Comparison of ENCODE assay signal across 9 cellular contexts in the genomic region with DNA sequence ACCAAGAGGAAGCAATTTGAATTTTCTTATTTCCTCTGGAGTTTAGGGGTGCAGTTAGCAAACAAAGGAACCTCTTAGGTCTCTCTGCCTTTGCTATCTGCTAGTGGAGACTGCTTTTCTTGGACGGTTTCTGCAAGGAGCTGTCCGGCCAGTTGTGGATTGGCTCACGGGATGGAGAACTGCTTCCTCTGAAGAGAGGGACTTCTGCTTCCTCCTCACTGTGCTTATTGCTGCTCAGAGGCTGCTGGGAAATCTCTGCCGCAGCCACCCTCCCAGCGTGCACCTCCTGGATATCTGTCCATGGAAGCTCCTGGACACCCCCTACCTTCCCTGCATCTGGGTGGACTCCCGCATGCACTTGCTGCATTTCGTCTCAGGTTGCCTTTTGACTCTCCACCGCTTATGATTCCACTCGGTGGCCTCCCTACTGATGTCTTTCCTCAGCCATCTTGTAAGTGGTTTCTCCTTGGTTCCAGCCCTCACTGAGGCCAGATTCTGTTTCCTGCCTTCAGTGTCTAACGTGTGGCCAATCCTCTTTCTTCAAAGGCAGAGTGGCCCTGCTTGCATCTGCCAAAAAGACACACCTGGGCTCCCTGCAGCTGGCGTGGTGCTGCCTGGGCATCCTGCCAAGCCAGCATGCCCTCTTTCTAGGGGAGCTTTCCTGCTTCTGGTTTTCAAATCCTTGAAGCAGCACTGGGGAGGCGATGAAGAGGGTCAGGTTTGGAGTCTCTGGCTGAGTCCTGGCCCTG.
DNase-seq lines count a peak whose midpoint lies in the region; ATAC-seq lines count a peak whose summit lies in the region.
"Had no signal": no experiment of that assay in that cellular context is flagged by ENCODE, and none has a peak within 500 bp of the region (broad histone marks: within the 10 kb centered on the region; RNA-seq: fewer than 3 reads in every experiment).

No MANE protein-coding gene starts in this region.

- H3K9me3 Mint-ChIP-seq in activated CD8-positive, alpha-beta memory T cell treated with anti-CD3 and anti-CD28 coated beads, Interleukin-2, amount 10 ng/mL, durations not matched to agents 7 days and 5 days (ENCODE audit: low read depth), result peaks cover 10% of the 10 kb centered on the region
- peaks cover 6% of the 10 kb centered on the region for H3K9me3 Mint-ChIP-seq in stimulated activated memory B cell treated with anti-CD40 and anti-IgM and Interleukin-4, amounts not matched to agents 10 μg/mL and 1 μg/mL and 100 μg/mL, for 72 hours

- DNase-seq in activated CD8-positive, alpha-beta memory T cell treated with anti-CD3 and anti-CD28 coated beads, Interleukin-2, amount 10 ng/mL, durations not matched to agents 7 days and 5 days, result no peak
- DNase-seq in activated CD8-positive, alpha-beta memory T cell treated with anti-CD3 and anti-CD28 coated beads, Interleukin-2, amount 50 U/mL, for 48 hours, result no peak
- DNase-seq in NCI-H187 (lab: John Stamatoyannopoulos, UW), result peak; percentile 43 to 83
- peak; percentile 14 for DNase-seq in amniotic epithelial cell (ENCODE audit: low read depth)
- DNase-seq in NCI-H526 treated with DMSO at 0.1 percent for 48 hours (lab: John Stamatoyannopoulos, UW), result no peak
- DNase-seq: PC-3 had no signal

- no peak for ATAC-seq in activated CD8-positive, alpha-beta memory T cell treated with anti-CD3 and anti-CD28 coated beads, Interleukin-2, amount 10 ng/mL, durations not matched to agents 7 days and 5 days
- peak; percentile 0 for ATAC-seq in stimulated activated memory B cell treated with anti-CD40 and anti-IgM and Interleukin-4, amounts not matched to agents 10 μg/mL and 1 μg/mL and 100 μg/mL, for 72 hours
- no peak for ATAC-seq in GM21723 (IDR thresholded peaks at IDR 0.05; ENCODE audit: unreplicated experiment)
- no peak for ATAC-seq in GM21526 (IDR thresholded peaks at IDR 0.05; ENCODE audit: low FRiP score, unreplicated experiment)
- ATAC-seq: PC-3 had no signal

- peaks cover 57% of the 10 kb centered on the region for H3K36me3 Mint-ChIP-seq in activated CD8-positive, alpha-beta memory T cell treated with anti-CD3 and anti-CD28 coated beads, Interleukin-2, amount 10 ng/mL, durations not matched to agents 7 days and 5 days
- peaks cover 53% of the 10 kb centered on the region for H3K36me3 Mint-ChIP-seq in stimulated activated memory B cell treated with anti-CD40 and anti-IgM and Interleukin-4, amounts not matched to agents 10 μg/mL and 1 μg/mL and 100 μg/mL, for 72 hours

- CTCF ChIA-PET in activated CD8-positive, alpha-beta memory T cell treated with anti-CD3 and anti-CD28 coated beads, Interleukin-2, amount 10 ng/mL, durations not matched to agents 7 days and 5 days (lab: Charles Lee), result no interaction called here

- H3K27me3 Mint-ChIP-seq in activated CD8-positive, alpha-beta memory T cell treated with anti-CD3 and anti-CD28 coated beads, Interleukin-2, amount 10 ng/mL, durations not matched to agents 7 days and 5 days, result no peaks in the 10 kb centered on the region
- H3K27me3 Mint-ChIP-seq in stimulated activated memory B cell treated with anti-CD40 and anti-IgM and Interleukin-4, amounts not matched to agents 10 μg/mL and 1 μg/mL and 100 μg/mL, for 72 hours, result no peaks in the 10 kb centered on the region

- no peak overlapping the region for H3K4me3 Mint-ChIP-seq in activated CD8-positive, alpha-beta memory T cell treated with anti-CD3 and anti-CD28 coated beads, Interleukin-2, amount 10 ng/mL, durations not matched to agents 7 days and 5 days
- peak overlapping the region; percentile 68 for H3K4me3 Mint-ChIP-seq in stimulated activated memory B cell treated with anti-CD40 and anti-IgM and Interleukin-4, amounts not matched to agents 10 μg/mL and 1 μg/mL and 100 μg/mL, for 72 hours

- peaks cover 37% of the 10 kb centered on the region for H3K4me1 Mint-ChIP-seq in activated CD8-positive, alpha-beta memory T cell treated with anti-CD3 and anti-CD28 coated beads, Interleukin-2, amount 10 ng/mL, durations not matched to agents 7 days and 5 days
- peaks cover 84% of the 10 kb centered on the region for H3K4me1 Mint-ChIP-seq in stimulated activated memory B cell treated with anti-CD40 and anti-IgM and Interleukin-4, amounts not matched to agents 10 μg/mL and 1 μg/mL and 100 μg/mL, for 72 hours

- peak overlapping the region; percentile 52 for H3K27ac Mint-ChIP-seq in activated CD8-positive, alpha-beta memory T cell treated with anti-CD3 and anti-CD28 coated beads, Interleukin-2, amount 10 ng/mL, durations not matched to agents 7 days and 5 days
- H3K27ac Mint-ChIP-seq in stimulated activated memory B cell treated with anti-CD40 and anti-IgM and Interleukin-4, amounts not matched to agents 10 μg/mL and 1 μg/mL and 100 μg/mL, for 72 hours, result peak overlapping the region; percentile 79

Comparison
In these comparisons a context has a peak if more than half of its experiments do, and no peak if none do; other contexts are left out.
1. DNase-seq: peak in NCI-H187 (2 of 2) and amniotic epithelial cell (single experiment); none in activated CD8-positive, alpha-beta memory T cell treated with anti-CD3 and anti-CD28 coated beads, Interleukin-2, amount 10 ng/mL, durations not matched to agents 7 days and 5 days (single experiment), activated CD8-positive, alpha-beta memory T cell treated with anti-CD3 and anti-CD28 coated beads, Interleukin-2, amount 50 U/mL, for 48 hours (single experiment) and NCI-H526 treated with DMSO at 0.1 percent for 48 hours (single experiment).